Comparison of ENCODE assay signal across 27 cellular contexts in genomic region chr2:10223471-10223870, GRCh38.
"Had no signal": no experiment of that assay in that cellular context is flagged by ENCODE, and none has a peak within 500 bp of the region (broad histone marks: within the 10 kb centered on the region; RNA-seq: fewer than 3 reads in every experiment).

No MANE protein-coding gene starts in this region.

- H3K27me3 ChIP-seq: neutrophil, sigmoid colon, testis had no signal

- H3K27ac Mint-ChIP-seq: naive thymus-derived CD8-positive, alpha-beta T cell; nephron progenitor cell; stimulated activated memory B cell treated with anti-CD40 and anti-IgM and Interleukin-4, amounts not matched to agents 10 μg/mL and 1 μg/mL and 100 μg/mL, for 72 hours; type B pancreatic cell had no signal

- H3K9ac ChIP-seq: parathyroid adenoma had no signal

- H3K4me3 Mint-ChIP-seq: central memory CD8-positive, alpha-beta T cell; naive thymus-derived CD8-positive, alpha-beta T cell; nephron progenitor cell; stimulated activated memory B cell treated with anti-CD40 and anti-IgM and Interleukin-4, amounts not matched to agents 10 μg/mL and 1 μg/mL and 100 μg/mL, for 72 hours; type B pancreatic cell had no signal

- H3K27ac ChIP-seq: coronary artery, esophagus muscularis mucosa, foreskin keratinocyte, gastroesophageal sphincter, heart left ventricle, neutrophil, parathyroid adenoma, prostate gland, sigmoid colon, testis, tibial artery had no signal

- H3K36me3 ChIP-seq: esophagus muscularis mucosa, gastroesophageal sphincter, heart left ventricle, neutrophil, prostate gland, sigmoid colon, tibial artery had no signal

- H2AFZ ChIP-seq: parathyroid adenoma had no signal

- H3K27me3 Mint-ChIP-seq: naive thymus-derived CD8-positive, alpha-beta T cell had no signal

- H3K9me3 Mint-ChIP-seq: central memory CD8-positive, alpha-beta T cell; naive thymus-derived CD8-positive, alpha-beta T cell; nephron progenitor cell; stimulated activated memory B cell treated with anti-CD40 and anti-IgM and Interleukin-4, amounts not matched to agents 10 μg/mL and 1 μg/mL and 100 μg/mL, for 72 hours; type B pancreatic cell had no signal

- H3K36me3 Mint-ChIP-seq: naive thymus-derived CD8-positive, alpha-beta T cell; stimulated activated memory B cell treated with anti-CD40 and anti-IgM and Interleukin-4, amounts not matched to agents 10 μg/mL and 1 μg/mL and 100 μg/mL, for 72 hours; type B pancreatic cell had no signal

- H3K79me2 ChIP-seq: parathyroid adenoma had no signal

- ATAC-seq: foreskin keratinocyte; gastroesophageal sphincter; naive thymus-derived CD8-positive, alpha-beta T cell; right cardiac atrium; stimulated activated memory B cell treated with anti-CD40 and anti-IgM and Interleukin-4, amounts not matched to agents 10 μg/mL and 1 μg/mL and 100 μg/mL, for 72 hours; stimulated activated naive CD8-positive, alpha-beta T cell treated with anti-CD3 and anti-CD28 coated beads, Interleukin-15, Interleukin-2, amounts not matched to agents 100 U/mL and 50 U/mL, for 24 hours had no signal

- H3K4me1 ChIP-seq: esophagus muscularis mucosa, foreskin keratinocyte, gastroesophageal sphincter, parathyroid adenoma, prostate gland, sigmoid colon, tibial artery had no signal

- DNase-seq: dermis blood vessel endothelial cell; effector memory CD4-positive, alpha-beta T cell; foreskin keratinocyte; hippocampal formation; kidney glomerular epithelial cell; mammary epithelial cell; mesendoderm; midbrain; nephron progenitor cell; right cardiac atrium; sigmoid colon; stimulated activated CD4-positive, alpha-beta T cell treated with anti-CD3 and anti-CD28 coated beads, Interleukin-4, amount 100 ng/mL, for 4 hours; stimulated activated naive CD8-positive, alpha-beta T cell treated with anti-CD3 and anti-CD28 coated beads, Interleukin-15, Interleukin-2, amounts not matched to agents 100 U/mL and 50 U/mL, for 24 hours; substantia nigra; testis had no signal

- H3K4me1 Mint-ChIP-seq: central memory CD8-positive, alpha-beta T cell; naive thymus-derived CD8-positive, alpha-beta T cell; stimulated activated memory B cell treated with anti-CD40 and anti-IgM and Interleukin-4, amounts not matched to agents 10 μg/mL and 1 μg/mL and 100 μg/mL, for 72 hours had no signal

- H3K9me3 ChIP-seq: esophagus muscularis mucosa, gastroesophageal sphincter, heart left ventricle, neutrophil, prostate gland, sigmoid colon, testis, tibial artery had no signal

- H3K4me3 ChIP-seq: coronary artery, esophagus muscularis mucosa, gastroesophageal sphincter, heart left ventricle, prostate gland, sigmoid colon, testis, tibial artery had no signal
